In the genomic region with DNA sequence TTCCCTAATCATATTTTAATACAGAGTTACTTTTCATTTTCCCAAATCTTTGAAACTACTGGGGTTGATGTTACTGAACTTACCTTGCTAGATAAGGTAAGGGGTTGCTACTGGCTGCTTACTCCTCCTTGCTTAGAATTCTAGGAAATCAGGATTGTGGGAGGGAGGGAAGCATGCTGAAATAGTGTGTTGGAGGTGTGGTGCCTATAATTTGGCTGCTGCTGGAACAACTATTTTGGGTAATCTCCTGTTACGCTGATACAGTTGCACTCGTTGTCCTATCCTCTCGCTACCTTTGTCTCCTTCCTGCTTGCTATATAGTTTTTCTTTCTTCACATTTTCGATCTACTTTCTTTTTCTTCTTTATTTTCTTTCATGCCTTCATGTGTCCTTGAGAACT, we compare ENCODE assay signal across 7 cellular contexts.
"Had no signal": no experiment of that assay in that cellular context is flagged by ENCODE, and none has a peak within 500 bp of the region (broad histone marks: within the 10 kb centered on the region; RNA-seq: fewer than 3 reads in every experiment).

No MANE protein-coding gene starts in this region.

- H3K27ac Mint-ChIP-seq: IgD-negative memory B cell had no signal

- H3K27me3 Mint-ChIP-seq: IgD-negative memory B cell had no signal

- H3K4me3 Mint-ChIP-seq: IgD-negative memory B cell had no signal

- H3K4me3 ChIP-seq: K562 had no signal

- H3K4me1 Mint-ChIP-seq: IgD-negative memory B cell had no signal

- ATAC-seq: HepG2, K562 had no signal

- DNase-seq: IMR-90, KBM-7, KG1 had no signal

- H3K27ac ChIP-seq: HL-60 had no signal
